ENCODE assay signal across 8 cellular contexts in genomic region chr12:6874007-6874368, GRCh38. TPM values are rescaled to one million over a fixed set of nuclear protein-coding genes. Genes with fewer than 3 reads are reported as not detected.
DNase-seq lines count a peak whose midpoint lies in the region; FAIRE-seq and TF ChIP-seq lines count a peak whose summit lies in the region.
"Not testable (repeated sequence)": the region's sequence is repeated elsewhere in the genome, so short reads cannot be mapped to it uniquely, and the experiment has no call there.

No MANE protein-coding gene starts in this region.

- 34 to 38% (median 36%) methylated on average over 10 of the region's 10 CpGs for WGBS in adrenal gland, 4 donors

- peaks cover 30% of the 10 kb centered on the region for H3K36me3 ChIP-seq in BE2C
- peaks cover 27% of the 10 kb centered on the region for H3K36me3 ChIP-seq in HUES48 (ENCODE audit: control insufficient read depth, insufficient read depth, low read length)
- peaks cover 0 to 28% of the 10 kb centered on the region in 2 donors for H3K36me3 ChIP-seq in adrenal gland (replicated peaks in 1 of 2)
- H3K36me3 ChIP-seq in endothelial cell of umbilical vein (ENCODE audit: control insufficient read depth in 2 of 2, extremely low read depth in 1 of 2, insufficient read depth in 2 of 2, low read length in 2 of 2), result peaks cover 0 to 22% of the 10 kb centered on the region in 2 experiments
- H3K36me3 ChIP-seq in keratinocyte (ENCODE audit: control insufficient read depth in 2 of 2, extremely low read depth in 1 of 2, insufficient read depth in 2 of 2, low read length in 2 of 2), result peaks cover 14 to 18% of the 10 kb centered on the region in 2 experiments
- H3K36me3 ChIP-seq in neural progenitor cell, result not testable (repeated sequence)
- peaks cover 0 to 23% (median 18%) of the 10 kb centered on the region in 5 donors for H3K36me3 ChIP-seq in subcutaneous abdominal adipose tissue (ENCODE audit: control insufficient read depth in 5 of 5, insufficient read depth in 5 of 5, low read length in 5 of 5)

- H3K27ac ChIP-seq in HUES48 (ENCODE audit: low read depth, low read length) (peak overlapping the region; percentile 83), adrenal gland (peak overlapping the region; percentile 76 to 96 (median 85)), endothelial cell of umbilical vein (ENCODE audit: insufficient read depth, low read depth, low read length) (peak overlapping the region; percentile 48), subcutaneous abdominal adipose tissue (ENCODE audit: low read depth, low read length) (peak overlapping the region; percentile 86)
- H3K27ac ChIP-seq in keratinocyte (ENCODE audit: control insufficient read depth, insufficient read depth, low read length); neural progenitor cell: not testable (repeated sequence)

- peaks cover 40% of the 10 kb centered on the region for H3K36me3 Mint-ChIP-seq in T-helper 1 cell treated with Interleukin-12 subunit alpha and Interleukin-12 subunit beta and Interleukin-4 antibody, amounts not matched to agents 30 μg/mL and 1 μg/mL, for 36 hours (ENCODE audit: low read depth)
- H3K36me3 Mint-ChIP-seq in neural progenitor cell, result peaks cover 27% of the 10 kb centered on the region

- not testable (repeated sequence) for H3K9me3 ChIP-seq in BE2C; HUES48 (ENCODE audit: control insufficient read depth, insufficient read depth, low read length); adrenal gland (replicated peaks in 1 of 3); endothelial cell of umbilical vein (replicated peaks; ENCODE audit: control insufficient read depth, insufficient read depth, low read length); keratinocyte (ENCODE audit: control insufficient read depth, low read depth, low read length); neural progenitor cell (ENCODE audit: low read depth); subcutaneous abdominal adipose tissue (ENCODE audit: control insufficient read depth in 5 of 5, low read length in 5 of 5)

- H3K4me1 ChIP-seq in BE2C, result not testable (repeated sequence)
- peaks cover 28% of the 10 kb centered on the region for H3K4me1 ChIP-seq in HUES48 (ENCODE audit: control insufficient read depth, insufficient read depth, low read length)
- peaks cover 24 to 42% of the 10 kb centered on the region in 2 donors for H3K4me1 ChIP-seq in adrenal gland (replicated peaks in 1 of 2)
- H3K4me1 ChIP-seq in endothelial cell of umbilical vein (ENCODE audit: control insufficient read depth, extremely low read depth, insufficient read depth, low read length), result peaks cover 27% of the 10 kb centered on the region
- peaks cover 29% of the 10 kb centered on the region for H3K4me1 ChIP-seq in keratinocyte (ENCODE audit: control insufficient read depth, extremely low read depth, insufficient read depth, low read length)
- H3K4me1 ChIP-seq in neural progenitor cell, result peaks cover 11% of the 10 kb centered on the region
- H3K4me1 ChIP-seq in subcutaneous abdominal adipose tissue (ENCODE audit: control insufficient read depth in 5 of 5, insufficient read depth in 5 of 5, low read length in 5 of 5), result peaks cover 5 to 40% (median 33%) of the 10 kb centered on the region in 5 donors

- DNase-seq in BE2C; adrenal gland; endothelial cell of umbilical vein (ENCODE audit: low read depth, low spot score); keratinocyte (ENCODE audit: low read depth, low spot score); neural progenitor cell (ENCODE audit: low spot score): not testable (repeated sequence)

- H3K9ac ChIP-seq in HUES48 (ENCODE audit: low read depth, low read length) (peak overlapping the region; percentile 66), endothelial cell of umbilical vein (replicated peaks; ENCODE audit: extremely low read depth, insufficient read depth, low read length) (peak overlapping the region; percentile 85), keratinocyte (ENCODE audit: control insufficient read depth, extremely low read depth, insufficient read depth, low read length) (peak overlapping the region; percentile 29), subcutaneous abdominal adipose tissue (ENCODE audit: low read length in 5 of 5) (peak overlapping the region in 4 of 5 donors; percentile 62 to 92 (median 81))
- H3K9ac ChIP-seq in neural progenitor cell, result not testable (repeated sequence)

- not testable (repeated sequence) for H3K27me3 ChIP-seq in BE2C; HUES48 (ENCODE audit: control insufficient read depth, insufficient read depth, low read length); adrenal gland; endothelial cell of umbilical vein (ENCODE audit: control insufficient read depth in 2 of 2, insufficient read depth in 2 of 2, low read length in 2 of 2); keratinocyte (ENCODE audit: control insufficient read depth, extremely low read depth, insufficient read depth, low read length); neural progenitor cell; subcutaneous abdominal adipose tissue (ENCODE audit: control insufficient read depth in 5 of 5, insufficient read depth in 4 of 5, low read length in 5 of 5)

- peak overlapping the region; percentile 98 for H3K4me2 ChIP-seq in endothelial cell of umbilical vein (ENCODE audit: insufficient read depth, low read length)
- H3K4me2 ChIP-seq in keratinocyte (ENCODE audit: control insufficient read depth, extremely low read depth, insufficient read depth, low read depth, low read length), result peak overlapping the region; percentile 98
- peak overlapping the region; percentile 75 for H3K4me2 ChIP-seq in neural progenitor cell

- H3K9me3 Mint-ChIP-seq in T-helper 1 cell treated with Interleukin-12 subunit alpha and Interleukin-12 subunit beta and Interleukin-4 antibody, amounts not matched to agents 30 μg/mL and 1 μg/mL, for 36 hours; neural progenitor cell: not testable (repeated sequence)

- H3K27me3 Mint-ChIP-seq in T-helper 1 cell treated with Interleukin-12 subunit alpha and Interleukin-12 subunit beta and Interleukin-4 antibody, amounts not matched to agents 30 μg/mL and 1 μg/mL, for 36 hours (ENCODE audit: low read depth), result not testable (repeated sequence)
- peaks cover 11% of the 10 kb centered on the region for H3K27me3 Mint-ChIP-seq in neural progenitor cell (ENCODE audit: insufficient read depth, low read depth)

- H3K4me3 Mint-ChIP-seq in T-helper 1 cell treated with Interleukin-12 subunit alpha and Interleukin-12 subunit beta and Interleukin-4 antibody, amounts not matched to agents 30 μg/mL and 1 μg/mL, for 36 hours, result peak overlapping the region; percentile 89
- H3K4me3 Mint-ChIP-seq in neural progenitor cell, result peak overlapping the region; percentile 88

- H2AFZ ChIP-seq in endothelial cell of umbilical vein (ENCODE audit: low read depth, low read length) (peak overlapping the region; percentile 87), keratinocyte (ENCODE audit: control insufficient read depth, low read length) (peak overlapping the region; percentile 36), neural progenitor cell (replicated peaks) (peak overlapping the region; percentile 38)

- peaks cover 49% of the 10 kb centered on the region for H3F3A ChIP-seq in neural progenitor cell (ENCODE audit: low read depth)

- H4K20me1 ChIP-seq in endothelial cell of umbilical vein (replicated peaks; ENCODE audit: control insufficient read depth, extremely low read depth, insufficient read depth, low read length), result not testable (repeated sequence)
- H4K20me1 ChIP-seq in keratinocyte (ENCODE audit: control insufficient read depth, extremely low read depth, insufficient read depth, low read length) (peaks cover 17% of the 10 kb centered on the region), neural progenitor cell (ENCODE audit: low read depth) (peaks cover 36% of the 10 kb centered on the region)

- H3K27ac Mint-ChIP-seq in T-helper 1 cell treated with Interleukin-12 subunit alpha and Interleukin-12 subunit beta and Interleukin-4 antibody, amounts not matched to agents 30 μg/mL and 1 μg/mL, for 36 hours, result peak overlapping the region; percentile 86
- H3K27ac Mint-ChIP-seq in neural progenitor cell, result peak overlapping the region; percentile 23

- not testable (repeated sequence) for TF ChIP-seq POLR2A in adrenal gland (IDR thresholded peaks at IDR 0.05); endothelial cell of umbilical vein (IDR thresholded peaks at IDR 0.05; ENCODE audit: low read depth, low read length)

- BruUV-seq in endothelial cell of umbilical vein (replicated peaks; lab: Mats Ljungman, UMichigan), result not testable (repeated sequence)

- intact Hi-C loops in adrenal gland (cut with DNase I) (loop anchor here in 1 of 2 donors (10.0 kb wide), 1 partner anchor 81 kb away; the partner anchor contains the start of gene PTPN6), endothelial cell of umbilical vein (cut with micrococcal nuclease) (loop anchor here (5.0 kb wide), 2 partner anchors 218 to 233 kb away; partner anchors contain the start of genes C1R and C1RL)

- H3K4me3 ChIP-seq in BE2C (ENCODE audit: low read depth, low read length), result peak overlapping the region; percentile 86
- H3K4me3 ChIP-seq in HUES48 (ENCODE audit: low read depth, low read length), result peak overlapping the region; percentile 86
- peak overlapping the region in 2 of 4 donors; percentile 58 to 91 for H3K4me3 ChIP-seq in adrenal gland
- H3K4me3 ChIP-seq in endothelial cell of umbilical vein (replicated peaks in 1 of 3; ENCODE audit: insufficient read depth in 1 of 3, low read depth in 1 of 3, low read length in 3 of 3), result peak overlapping the region; percentile 59 to 87 (median 84)
- peak overlapping the region in 1 of 3 experiments; percentile 92 for H3K4me3 ChIP-seq in keratinocyte (ENCODE audit: control insufficient read depth in 2 of 3, extremely low read depth in 1 of 3, insufficient read depth in 2 of 3, low read depth in 1 of 3, low read length in 3 of 3)
- H3K4me3 ChIP-seq in neural progenitor cell, result peak overlapping the region; percentile 81
- peak overlapping the region in 4 of 5 donors; percentile 83 to 96 (median 87) for H3K4me3 ChIP-seq in subcutaneous abdominal adipose tissue (ENCODE audit: low read depth in 1 of 5, low read length in 5 of 5)

- H3K4me1 Mint-ChIP-seq in T-helper 1 cell treated with Interleukin-12 subunit alpha and Interleukin-12 subunit beta and Interleukin-4 antibody, amounts not matched to agents 30 μg/mL and 1 μg/mL, for 36 hours (ENCODE audit: low read depth), result peaks cover 50% of the 10 kb centered on the region
- peaks cover 32% of the 10 kb centered on the region for H3K4me1 Mint-ChIP-seq in neural progenitor cell

- H3K79me2 ChIP-seq in endothelial cell of umbilical vein (ENCODE audit: control insufficient read depth, insufficient read depth, low read length) (peaks cover 24% of the 10 kb centered on the region), keratinocyte (ENCODE audit: control insufficient read depth, insufficient read depth, low read length) (peaks cover 27% of the 10 kb centered on the region), neural progenitor cell (ENCODE audit: low read depth) (peaks cover 35% of the 10 kb centered on the region)

- CTCF ChIA-PET in endothelial cell of umbilical vein (lab: Charles Lee), result interaction anchor here (0.9 to 4.3 kb wide), 6 partner anchors 9 to 237 kb away, joined by 3 to 74 read pairs (median 4); partner anchors contain the start of gene C1RL

- H3K9me1 ChIP-seq in endothelial cell of umbilical vein (replicated peaks; ENCODE audit: control insufficient read depth, extremely low read depth, insufficient read depth, low read length); keratinocyte (ENCODE audit: control insufficient read depth, extremely low read depth, insufficient read depth, low read length): not testable (repeated sequence)

- dilution Hi-C loops in endothelial cell of umbilical vein (cut with MboI; ENCODE audit: extremely low pct_ligation_motif_present, low sequenced_read_pairs); keratinocyte (cut with MboI; ENCODE audit: extremely low pct_ligation_motif_present, low sequenced_read_pairs): not testable (repeated sequence)

- not testable (repeated sequence) for FAIRE-seq in endothelial cell of umbilical vein (lab: Jason Lieb, UNC); keratinocyte (lab: Jason Lieb, UNC)

- POLR2A ChIA-PET in endothelial cell of umbilical vein (lab: Charles Lee), result interaction anchor here (2.1 kb wide), 1 partner anchor 17 kb away, joined by 16 read pairs; no protein-coding TSS in a partner anchor

- not testable (repeated sequence) for TF ChIP-seq CTCF in BE2C (IDR thresholded peaks at IDR 0.05; ENCODE audit: low read depth, low read length); adrenal gland (IDR thresholded peaks at IDR 0.05); endothelial cell of umbilical vein (IDR thresholded peaks at IDR 0.05; ENCODE audit: extremely low read depth in 1 of 2, insufficient read depth in 1 of 2, low read depth in 1 of 2, low read length in 2 of 2); keratinocyte (optimal IDR thresholded peaks at IDR 0.05 in 1 of 3, IDR thresholded peaks at IDR 0.05 in 1 of 3, conservative IDR thresholded peaks at IDR 0.05 in 1 of 3; ENCODE audit: extremely low read depth in 1 of 3, insufficient read depth in 2 of 3, low read length in 3 of 3); neural progenitor cell (IDR thresholded peaks at IDR 0.05)

RNA-seq across cellular contexts. Expression of gene SPSB2, which starts 0.9 kb away (rescaled TPM):
- polyA plus RNA-seq in BE2C (2012; ENCODE audit: insufficient read depth, insufficient read length, low read depth), result 12.1 TPM
- total RNA-seq in adrenal gland (10 to 100 TPM in 7 of 8 donors, 1 to 10 TPM in 1; 3.3 to 24.5 (median 14.9) TPM), endothelial cell of umbilical vein (3.9 and 6.9 TPM in 2 replicates), neural progenitor cell (ENCODE audit: low replicate concordance) (0.65 and 6.6 TPM in 2 replicates)
- polyA plus RNA-seq in adrenal gland (10 to 100 TPM in 2 of 3 donors, 1 to 10 TPM in 1; 2.5 to 19.5 (median 19.5) TPM), endothelial cell of umbilical vein (3.8 and 5.6 TPM in 2 replicates), keratinocyte (4.9 to 8.7 TPM (median 5.1 TPM) in 3 replicates)
- polyA plus RNA-seq in endothelial cell of umbilical vein (2011; cell fraction: cytosol; rRNA removed), result 3.0 and 3.6 TPM in 2 replicates
- polyA plus RNA-seq in endothelial cell of umbilical vein (2011; cell fraction: nucleus; rRNA removed), result 1.5 and 1.8 TPM in 2 replicates
- 3.3 and 4.1 TPM in 2 replicates for polyA plus RNA-seq in endothelial cell of umbilical vein (2012)
- polyA minus RNA-seq in endothelial cell of umbilical vein (0.79 and 1.0 TPM in 2 replicates), keratinocyte (1.4 to 5.8 TPM (median 1.7 TPM) in 3 replicates)
- polyA minus RNA-seq in endothelial cell of umbilical vein (2011; cell fraction: cytosol; rRNA and poly(A)+ RNA removed), result 4.4 TPM
- polyA minus RNA-seq in endothelial cell of umbilical vein (2011; cell fraction: nucleus; rRNA and poly(A)+ RNA removed), result 0.58 and 1.2 TPM in 2 replicates
- polyA plus RNA-seq in keratinocyte (2011; ENCODE audit: low read depth), result 1.2 TPM
- 3.8 and 7.7 TPM in 2 replicates for polyA plus RNA-seq in keratinocyte (2011; cell fraction: cytosol; rRNA removed)
- 5.1 and 8.0 TPM in 2 replicates for polyA plus RNA-seq in keratinocyte (2011; cell fraction: nucleus; rRNA removed)
- 5.4 and 7.8 TPM in 2 replicates for polyA plus RNA-seq in keratinocyte (2012; ENCODE audit: low replicate concordance)
- 6.1 TPM for polyA minus RNA-seq in keratinocyte (2011; cell fraction: cytosol; rRNA and poly(A)+ RNA removed)
- 1.5 and 1.8 TPM in 2 replicates for polyA minus RNA-seq in keratinocyte (2011; cell fraction: nucleus; rRNA and poly(A)+ RNA removed)

RNA-seq across cellular contexts. Expression of gene TPI1, which starts 6.7 kb away (rescaled TPM):
- 1,568 TPM for polyA plus RNA-seq in BE2C (2012; ENCODE audit: insufficient read depth, insufficient read length, low read depth)
- 100 to 1,000 TPM; 555 to 929 (median 783) TPM for total RNA-seq in adrenal gland
- polyA plus RNA-seq in adrenal gland, result 1,000 to 10,000 TPM in 1 of 3 donors, 100 to 1,000 TPM in 2; 241 to 2,322 (median 444) TPM
- 643 and 676 TPM in 2 replicates for total RNA-seq in endothelial cell of umbilical vein
- polyA plus RNA-seq in endothelial cell of umbilical vein, result 1,816 and 2,057 TPM in 2 replicates
- 1,485 and 1,791 TPM in 2 replicates for polyA plus RNA-seq in endothelial cell of umbilical vein (2011; cell fraction: cytosol; rRNA removed)
- 885 and 1,074 TPM in 2 replicates for polyA plus RNA-seq in endothelial cell of umbilical vein (2011; cell fraction: nucleus; rRNA removed)
- 716 and 864 TPM in 2 replicates for polyA plus RNA-seq in endothelial cell of umbilical vein (2012)
- 1,234 and 1,344 TPM in 2 replicates for polyA minus RNA-seq in endothelial cell of umbilical vein
- polyA minus RNA-seq in endothelial cell of umbilical vein (2011; cell fraction: cytosol; rRNA and poly(A)+ RNA removed), result 498 TPM
- 180 and 242 TPM in 2 replicates for polyA minus RNA-seq in endothelial cell of umbilical vein (2011; cell fraction: nucleus; rRNA and poly(A)+ RNA removed)
- 1,218 to 2,229 TPM (median 1,551 TPM) in 3 replicates for polyA plus RNA-seq in keratinocyte
- 265 TPM for polyA plus RNA-seq in keratinocyte (2011; ENCODE audit: low read depth)
- polyA plus RNA-seq in keratinocyte (2011; cell fraction: cytosol; rRNA removed), result 1,209 and 1,293 TPM in 2 replicates
- 796 and 920 TPM in 2 replicates for polyA plus RNA-seq in keratinocyte (2011; cell fraction: nucleus; rRNA removed)
- 546 and 816 TPM in 2 replicates for polyA plus RNA-seq in keratinocyte (2012; ENCODE audit: low replicate concordance)
- 1,325 to 2,073 TPM (median 1,599 TPM) in 3 replicates for polyA minus RNA-seq in keratinocyte
- polyA minus RNA-seq in keratinocyte (2011; cell fraction: cytosol; rRNA and poly(A)+ RNA removed), result 656 TPM
- 245 and 276 TPM in 2 replicates for polyA minus RNA-seq in keratinocyte (2011; cell fraction: nucleus; rRNA and poly(A)+ RNA removed)
- total RNA-seq in neural progenitor cell (ENCODE audit: low replicate concordance), result 1,038 and 1,695 TPM in 2 replicates

RNA-seq across cellular contexts. Expression of gene USP5, which starts 22.0 kb away (rescaled TPM):
- polyA plus RNA-seq in BE2C (2012; ENCODE audit: insufficient read depth, insufficient read length, low read depth), result 84.6 TPM
- total RNA-seq in adrenal gland, result 100 to 1,000 TPM in 5 of 8 donors, 10 to 100 TPM in 3; 60.0 to 162 (median 119) TPM
- 100 to 1,000 TPM in 1 of 3 donors, 10 to 100 TPM in 2; 30.6 to 109 (median 32.5) TPM for polyA plus RNA-seq in adrenal gland
- 126 and 135 TPM in 2 replicates for total RNA-seq in endothelial cell of umbilical vein
- polyA plus RNA-seq in endothelial cell of umbilical vein, result 68.9 and 69.4 TPM in 2 replicates
- polyA plus RNA-seq in endothelial cell of umbilical vein (2011; cell fraction: cytosol; rRNA removed), result 64.7 and 67.7 TPM in 2 replicates
- 125 and 135 TPM in 2 replicates for polyA plus RNA-seq in endothelial cell of umbilical vein (2011; cell fraction: nucleus; rRNA removed)
- polyA plus RNA-seq in endothelial cell of umbilical vein (2012), result 85.0 and 92.6 TPM in 2 replicates
- polyA minus RNA-seq in endothelial cell of umbilical vein, result 116 TPM in 2 replicates
- 45.7 TPM for polyA minus RNA-seq in endothelial cell of umbilical vein (2011; cell fraction: cytosol; rRNA and poly(A)+ RNA removed)
- 34.8 and 40.9 TPM in 2 replicates for polyA minus RNA-seq in endothelial cell of umbilical vein (2011; cell fraction: nucleus; rRNA and poly(A)+ RNA removed)
- polyA plus RNA-seq in keratinocyte, result 58.3 to 84.1 TPM (median 67.2 TPM) in 3 replicates
- 31.2 TPM for polyA plus RNA-seq in keratinocyte (2011; ENCODE audit: low read depth)
- polyA plus RNA-seq in keratinocyte (2011; cell fraction: cytosol; rRNA removed), result 42.8 and 66.5 TPM in 2 replicates
- polyA plus RNA-seq in keratinocyte (2011; cell fraction: nucleus; rRNA removed), result 94.0 and 116 TPM in 2 replicates
- 44.4 and 76.0 TPM in 2 replicates for polyA plus RNA-seq in keratinocyte (2012; ENCODE audit: low replicate concordance)
- 122 to 148 TPM (median 148 TPM) in 3 replicates for polyA minus RNA-seq in keratinocyte
- polyA minus RNA-seq in keratinocyte (2011; cell fraction: cytosol; rRNA and poly(A)+ RNA removed), result 95.2 TPM
- polyA minus RNA-seq in keratinocyte (2011; cell fraction: nucleus; rRNA and poly(A)+ RNA removed), result 67.8 and 83.2 TPM in 2 replicates
- total RNA-seq in neural progenitor cell (ENCODE audit: low replicate concordance), result 60.9 and 101 TPM in 2 replicates

RNA-seq across cellular contexts. Expression of gene CDCA3, which starts 22.9 kb away (rescaled TPM):
- 11.9 TPM for polyA plus RNA-seq in BE2C (2012; ENCODE audit: insufficient read depth, insufficient read length, low read depth)
- total RNA-seq in adrenal gland (1 to 10 TPM in 7 of 8 donors, not detected in 1; 2.6 to 4.3 (median 3.3) TPM), endothelial cell of umbilical vein (44.3 and 44.8 TPM in 2 replicates), neural progenitor cell (ENCODE audit: low replicate concordance) (62.1 and 73.5 TPM in 2 replicates)
- polyA plus RNA-seq in adrenal gland (1 to 10 TPM; 3.5 to 5.5 (median 5.3) TPM), endothelial cell of umbilical vein (53.5 and 67.2 TPM in 2 replicates), keratinocyte (2.1 to 16.9 TPM (median 15.0 TPM) in 3 replicates)
- 53.7 and 54.4 TPM in 2 replicates for polyA plus RNA-seq in endothelial cell of umbilical vein (2011; cell fraction: cytosol; rRNA removed)
- 67.2 and 95.9 TPM in 2 replicates for polyA plus RNA-seq in endothelial cell of umbilical vein (2011; cell fraction: nucleus; rRNA removed)
- polyA plus RNA-seq in endothelial cell of umbilical vein (2012), result 18.0 and 42.1 TPM in 2 replicates
- polyA minus RNA-seq in endothelial cell of umbilical vein (23.0 and 24.7 TPM in 2 replicates), keratinocyte (3.0 to 10.4 TPM (median 7.5 TPM) in 3 replicates)
- polyA minus RNA-seq in endothelial cell of umbilical vein (2011; cell fraction: cytosol; rRNA and poly(A)+ RNA removed), result 68.0 TPM
- polyA minus RNA-seq in endothelial cell of umbilical vein (2011; cell fraction: nucleus; rRNA and poly(A)+ RNA removed), result 22.1 and 29.1 TPM in 2 replicates
- polyA plus RNA-seq in keratinocyte (2011; ENCODE audit: low read depth), result 0.62 TPM
- 3.6 and 4.7 TPM in 2 replicates for polyA plus RNA-seq in keratinocyte (2011; cell fraction: cytosol; rRNA removed)
- 7.3 and 8.3 TPM in 2 replicates for polyA plus RNA-seq in keratinocyte (2011; cell fraction: nucleus; rRNA removed)
- 0.55 and 15.7 TPM in 2 replicates for polyA plus RNA-seq in keratinocyte (2012; ENCODE audit: low replicate concordance)
- polyA minus RNA-seq in keratinocyte (2011; cell fraction: cytosol; rRNA and poly(A)+ RNA removed), result 22.4 TPM
- 5.0 and 9.8 TPM in 2 replicates for polyA minus RNA-seq in keratinocyte (2011; cell fraction: nucleus; rRNA and poly(A)+ RNA removed)

RNA-seq across cellular contexts. Expression of gene LRRC23, which starts 30.6 kb away (rescaled TPM):
- polyA plus RNA-seq in BE2C (2012; ENCODE audit: insufficient read depth, insufficient read length, low read depth), result 8.9 TPM
- 10 to 100 TPM in 5 of 8 donors, 1 to 10 TPM in 3; 6.9 to 18.6 (median 13.2) TPM for total RNA-seq in adrenal gland
- 10 to 100 TPM; 11.0 to 29.0 (median 13.8) TPM for polyA plus RNA-seq in adrenal gland
- total RNA-seq in endothelial cell of umbilical vein, result 2.7 and 3.5 TPM in 2 replicates
- 2.8 and 3.1 TPM in 2 replicates for polyA plus RNA-seq in endothelial cell of umbilical vein
- polyA plus RNA-seq in endothelial cell of umbilical vein (2011; cell fraction: cytosol; rRNA removed), result 3.4 and 3.5 TPM in 2 replicates
- 3.9 and 4.6 TPM in 2 replicates for polyA plus RNA-seq in endothelial cell of umbilical vein (2011; cell fraction: nucleus; rRNA removed)
- 4.6 and 4.7 TPM in 2 replicates for polyA plus RNA-seq in endothelial cell of umbilical vein (2012)
- 3.6 and 4.6 TPM in 2 replicates for polyA minus RNA-seq in endothelial cell of umbilical vein
- polyA minus RNA-seq in endothelial cell of umbilical vein (2011; cell fraction: cytosol; rRNA and poly(A)+ RNA removed), result 2.2 TPM
- 1.7 and 2.9 TPM in 2 replicates for polyA minus RNA-seq in endothelial cell of umbilical vein (2011; cell fraction: nucleus; rRNA and poly(A)+ RNA removed)
- 6.2 to 7.1 TPM (median 6.3 TPM) in 3 replicates for polyA plus RNA-seq in keratinocyte
- 4.9 TPM for polyA plus RNA-seq in keratinocyte (2011; ENCODE audit: low read depth)
- polyA plus RNA-seq in keratinocyte (2011; cell fraction: cytosol; rRNA removed), result 7.6 and 8.3 TPM in 2 replicates
- polyA plus RNA-seq in keratinocyte (2011; cell fraction: nucleus; rRNA removed), result 6.5 and 6.6 TPM in 2 replicates
- 5.1 and 5.5 TPM in 2 replicates for polyA plus RNA-seq in keratinocyte (2012; ENCODE audit: low replicate concordance)
- 3.3 to 11.2 TPM (median 4.3 TPM) in 3 replicates for polyA minus RNA-seq in keratinocyte
- polyA minus RNA-seq in keratinocyte (2011; cell fraction: cytosol; rRNA and poly(A)+ RNA removed), result 2.1 TPM
- polyA minus RNA-seq in keratinocyte (2011; cell fraction: nucleus; rRNA and poly(A)+ RNA removed), result 1.1 and 2.6 TPM in 2 replicates
- 4.1 and 5.2 TPM in 2 replicates for total RNA-seq in neural progenitor cell (ENCODE audit: low replicate concordance)

Comparison
In these comparisons a context has a peak if more than half of its experiments do, and no peak if none do; other contexts are left out.
1. H2AFZ ChIP-seq: peak in every context shown above with its lines; median percentile 87 in endothelial cell of umbilical vein; 38 in neural progenitor cell; 36 in keratinocyte.